8 cellular contexts compared by ENCODE assay signal in genomic region chr2:20651731-20652099, GRCh38. TPM values are rescaled to one million over a fixed set of nuclear protein-coding genes. Genes with fewer than 3 reads are reported as not detected.
A peak's percentile ranks its signal among the peaks of the same experiment; 100 is the strongest.
DNase-seq lines count a peak whose midpoint lies in the region; ATAC-seq, FAIRE-seq and TF ChIP-seq lines count a peak whose summit lies in the region.

No MANE protein-coding gene starts in this region.

- no peaks in the 10 kb centered on the region for H3K36me3 ChIP-seq in DND-41 (ENCODE audit: insufficient read depth, low read length)
- H3K36me3 ChIP-seq in fibroblast of lung (ENCODE audit: control insufficient read depth, insufficient read depth, low read length), result no peaks in the 10 kb centered on the region
- H3K36me3 ChIP-seq in rectal smooth muscle tissue (ENCODE audit: control insufficient read depth, insufficient read depth, low read length), result no peaks in the 10 kb centered on the region

- H3K9ac ChIP-seq in DND-41 (ENCODE audit: low read depth, low read length) (peak overlapping the region; percentile 86), fibroblast of lung (ENCODE audit: insufficient read depth, low read length) (peak overlapping the region; percentile 98), rectal smooth muscle tissue (ENCODE audit: low read length) (peak overlapping the region; percentile 80)

- H3K27me3 Mint-ChIP-seq in T-cell, result peaks cover 0 to 4% of the 10 kb centered on the region in 2 donors

- no peaks in the 10 kb centered on the region for H3K9me3 Mint-ChIP-seq in T-cell

- H3K9me3 ChIP-seq in DND-41 (ENCODE audit: insufficient read depth, low read length, severe bottlenecking) (no peaks in the 10 kb centered on the region), fibroblast of lung (ENCODE audit: control insufficient read depth, insufficient read depth, low read depth, low read length) (no peaks in the 10 kb centered on the region)

- peak overlapping the region; percentile 99 for H3K4me2 ChIP-seq in DND-41 (ENCODE audit: insufficient read depth, low read length)
- peak overlapping the region; percentile 92 for H3K4me2 ChIP-seq in fibroblast of lung (ENCODE audit: extremely low read depth, insufficient read depth, low read length)

- TF ChIP-seq CTCF in DND-41 (IDR thresholded peaks at IDR 0.05; ENCODE audit: borderline replicate concordance, extremely low read depth, low read length, poor library complexity, severe bottlenecking) (no peak), fibroblast of lung (conservative IDR thresholded peaks at IDR 0.05 in 1 of 2, IDR thresholded peaks at IDR 0.05 in 1 of 2; ENCODE audit: low read depth in 1 of 2, low read length in 2 of 2) (no peak)

- no peaks in the 10 kb centered on the region for H4K20me1 ChIP-seq in DND-41 (ENCODE audit: insufficient read depth, low read length)
- H4K20me1 ChIP-seq in fibroblast of lung (ENCODE audit: control insufficient read depth, extremely low read depth, insufficient read depth, low read length), result no peaks in the 10 kb centered on the region

- H3K4me1 ChIP-seq in DND-41 (ENCODE audit: insufficient read depth, low read length) (peaks cover 23% of the 10 kb centered on the region), fibroblast of lung (ENCODE audit: control insufficient read depth, extremely low read depth, insufficient read depth, low read length) (peaks cover 9% of the 10 kb centered on the region), rectal smooth muscle tissue (ENCODE audit: control insufficient read depth, insufficient read depth, low read length) (peaks cover 27% of the 10 kb centered on the region)

- POLR2A ChIA-PET in T-cell (lab: Charles Lee), result interaction anchor here (0.7 to 2.3 kb wide), 4 partner anchors 10 to 205 kb away, joined by 3 to 22 read pairs (median 3); partner anchors contain the start of genes LDAH (in 1 of the 2) and RHOB (in 1 of the 2)

- H3K4me1 Mint-ChIP-seq in T-cell, result peaks cover 32 to 42% (median 36%) of the 10 kb centered on the region in 3 donors

- peak overlapping the region in 1 of 2 experiments; percentile 89; a peak in 2 of 4 replicates for H3K4me3 ChIP-seq in DND-41 (ENCODE audit: low read depth in 1 of 2, low read length in 2 of 2)
- peak overlapping the region in 3 of 4 experiments; percentile 67 to 99 (median 97) for H3K4me3 ChIP-seq in fibroblast of lung (replicated peaks in 1 of 4; ENCODE audit: control extremely low read depth in 1 of 4, insufficient read depth in 1 of 4, low read depth in 3 of 4, low read length in 4 of 4)
- peak overlapping the region; percentile 61 for H3K4me3 ChIP-seq in rectal smooth muscle tissue (ENCODE audit: low read length)

- H3K27me3 ChIP-seq in DND-41 (ENCODE audit: insufficient read depth, low read length, poor library complexity), result no peaks in the 10 kb centered on the region
- peaks cover 10% of the 10 kb centered on the region for H3K27me3 ChIP-seq in fibroblast of lung (ENCODE audit: control insufficient read depth, insufficient read depth, low read length)
- H3K27me3 ChIP-seq in rectal smooth muscle tissue (ENCODE audit: control insufficient read depth, insufficient read depth, low read length), result no peaks in the 10 kb centered on the region

- H3K4me3 Mint-ChIP-seq in T-cell, result peak overlapping the region; percentile 73 to 91 (median 87)

- FAIRE-seq in urothelium cell line (lab: Jason Lieb, UNC), result no peak

- peak overlapping the region; percentile 94 to 96 for H3K27ac Mint-ChIP-seq in T-cell

- CTCF ChIA-PET in T-cell (lab: Charles Lee), result interaction anchor here (0.5 to 3.6 kb wide), 16 partner anchors 9 to 600 kb away, joined by 3 to 31 read pairs (median 5); partner anchors contain the start of genes GDF7 (in 1 of the 2), LAPTM4A (in 1 of the 2) and RHOB (in 1 of the 2)

- no peak for DNase-seq in DND-41
- DNase-seq in T-cell, result no peak
- no peak for DNase-seq in fibroblast of lung (ENCODE audit: low read depth in 2 of 2)
- DNase-seq in AG20443 (ENCODE audit: low spot score), result no peak
- DNase-seq in urothelium cell line (ENCODE audit: low spot score), result no peak

- H3K27ac ChIP-seq in DND-41 (ENCODE audit: low read length) (peak overlapping the region; percentile 65; the same call in 1 of the 2 replicates), fibroblast of lung (ENCODE audit: insufficient read depth, low read length) (peak overlapping the region; percentile 67), rectal smooth muscle tissue (ENCODE audit: low read depth, low read length) (peak overlapping the region; percentile 90)

- no peaks in the 10 kb centered on the region for H3K36me3 Mint-ChIP-seq in T-cell

- H2AFZ ChIP-seq in DND-41 (ENCODE audit: low read depth, low read length) (peak overlapping the region; percentile 81), fibroblast of lung (ENCODE audit: low read length) (peak overlapping the region; percentile 99)

- ATAC-seq in DND-41 (ENCODE audit: insufficient read depth, low read depth) (no peak), T-cell (replicated peaks in 1 of 4) (no peak), HG03135 (IDR thresholded peaks at IDR 0.05; ENCODE audit: unreplicated experiment) (no peak), GM18520 (IDR thresholded peaks at IDR 0.05; ENCODE audit: unreplicated experiment) (no peak)

- H3K79me2 ChIP-seq in DND-41 (ENCODE audit: insufficient read depth, low read length), result peaks cover 5% of the 10 kb centered on the region; the same call in 1 of the 2 replicates
- H3K79me2 ChIP-seq in fibroblast of lung (ENCODE audit: control insufficient read depth, insufficient read depth, low read length), result peaks cover 24% of the 10 kb centered on the region

RNA-seq across cellular contexts. Expression of gene HS1BP3, which starts 0.8 kb away (rescaled TPM):
- 10 to 100 TPM; 11.1 to 20.7 (median 17.2) TPM for total RNA-seq in T-cell
- total RNA-seq in fibroblast of lung, result 32.4 and 38.1 TPM in 2 replicates
- polyA plus RNA-seq in fibroblast of lung, result 17.8 and 21.6 TPM in 2 replicates
- 23.7 and 27.9 TPM in 2 replicates for polyA plus RNA-seq in fibroblast of lung (2012)
- polyA minus RNA-seq in fibroblast of lung (ENCODE audit: low replicate concordance), result 29.4 and 34.9 TPM in 2 replicates

RNA-seq across cellular contexts. Expression of gene GDF7, which starts 15.2 kb away (rescaled TPM):
- total RNA-seq in T-cell (under 1 TPM; 0.10 to 0.51 (median 0.16) TPM), fibroblast of lung (under 0.01 and 0.33 TPM in 2 replicates)
- 0.02 TPM in 1 of 2 replicates, not detected in the other for polyA plus RNA-seq in fibroblast of lung
- polyA plus RNA-seq in fibroblast of lung (2012), result 0.02 and 0.05 TPM in 2 replicates
- polyA minus RNA-seq in fibroblast of lung (ENCODE audit: low replicate concordance), result 0.04 TPM in 2 replicates
